Comparison of ENCODE assay signal across 6 cellular contexts in genomic region chr9:16347886-16348285, GRCh38.
"Had no signal": no experiment of that assay in that cellular context is flagged by ENCODE, and none has a peak within 500 bp of the region (broad histone marks: within the 10 kb centered on the region; RNA-seq: fewer than 3 reads in every experiment).

No MANE protein-coding gene starts in this region.

- ATAC-seq: HCT116 had no signal

- H3K27ac ChIP-seq: GM23248 had no signal

- H3K4me1 ChIP-seq: HAP-1 had no signal

- H3K9me3 ChIP-seq: HAP-1 had no signal

- H2AFZ ChIP-seq: GM23248 had no signal

- H3K36me3 ChIP-seq: HAP-1 had no signal

- DNase-seq: GM23248, GOT3, H7, HFFc6 had no signal

- H3K9ac ChIP-seq: GM23248 had no signal

- H3K4me3 ChIP-seq: GM23248, HAP-1 had no signal
